Comparison of ENCODE assay signal across 14 cellular contexts in the genomic region with DNA sequence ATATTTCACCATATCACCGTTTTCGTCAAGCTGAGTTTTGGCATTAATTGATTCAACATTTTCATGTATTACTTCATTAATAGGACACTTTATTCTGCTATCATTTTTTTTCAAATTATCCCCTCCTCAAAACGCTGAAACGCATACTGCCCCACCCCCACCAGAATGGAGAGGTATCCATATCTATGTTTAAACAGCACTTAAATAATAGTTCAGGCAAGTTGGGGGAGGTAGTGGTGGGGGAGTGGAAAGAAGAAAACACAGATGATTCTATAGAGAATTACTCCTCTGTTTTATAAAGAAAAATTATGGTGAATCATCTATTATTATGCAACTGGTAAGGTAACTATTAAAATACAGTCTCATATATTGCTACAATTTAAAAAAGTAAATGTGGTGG.
DNase-seq lines count a peak whose midpoint lies in the region; ATAC-seq and TF ChIP-seq lines count a peak whose summit lies in the region.
"Had no signal": no experiment of that assay in that cellular context is flagged by ENCODE, and none has a peak within 500 bp of the region (broad histone marks: within the 10 kb centered on the region; RNA-seq: fewer than 3 reads in every experiment).

No MANE protein-coding gene starts in this region.

- peak overlapping the region; percentile 91 for H3K27ac ChIP-seq in SJSA1
- H3K27ac ChIP-seq in osteoblast (ENCODE audit: low read depth, low read length): no peak overlapping the region

- H3K27me3 ChIP-seq in SJSA1 (replicated peaks): no peaks in the 10 kb centered on the region
- no peaks in the 10 kb centered on the region for H3K27me3 ChIP-seq in osteoblast (ENCODE audit: insufficient read depth, low read length)

- ATAC-seq in GM21381 (IDR thresholded peaks at IDR 0.05; ENCODE audit: unreplicated experiment): no peak

- TF ChIP-seq CTCF in epithelial cell of esophagus (IDR thresholded peaks at IDR 0.05; ENCODE audit: insufficient read depth, low read depth, low read length, missing control alignments) (no peak), osteoblast (IDR thresholded peaks at IDR 0.05; ENCODE audit: extremely low read depth, low read depth, low read length) (no peak)

- H3K79me2 ChIP-seq in osteoblast (ENCODE audit: insufficient read depth, low read length): no peaks in the 10 kb centered on the region

- peak overlapping the region; percentile 28 for H3K4me2 ChIP-seq in osteoblast (ENCODE audit: insufficient read depth, low read length)

- no peaks in the 10 kb centered on the region for H4K20me1 ChIP-seq in osteoblast (ENCODE audit: insufficient read depth, low read length)

- peaks cover 36% of the 10 kb centered on the region for H3K4me1 ChIP-seq in SJSA1 (replicated peaks)
- H3K4me1 ChIP-seq in osteoblast (ENCODE audit: insufficient read depth, low read length): peaks cover 34% of the 10 kb centered on the region

- DNase-seq in ELR (ENCODE audit: low read depth) (peak; percentile 7), SJSA1 (ENCODE audit: low read depth in 1 of 2, low spot score in 2 of 2) (no peak), epithelial cell of esophagus (ENCODE audit: low read depth) (peak; percentile 5), osteoblast (ENCODE audit: insufficient read length, low spot score, missing footprints) (no peak), activated gamma-delta T cell treated with Interleukin-2 at 50 U/mL for 16 hours (no peak), SIG-M5 (lab: John Stamatoyannopoulos, UW) (no peak)
- DNase-seq: CD4-positive, CD25-positive, alpha-beta regulatory T cell; DMS79 treated with DMSO at 0.1 percent for 48 hours; GOT3; MV-4-11; NCI-H1417; NCI-H187 treated with DMSO at 0.1 percent for 48 hours; NCI-H774 had no signal

- H3K9me3 ChIP-seq in SJSA1 (replicated peaks) (no peaks in the 10 kb centered on the region), osteoblast (ENCODE audit: low read depth, low read length) (no peaks in the 10 kb centered on the region)

- H2AFZ ChIP-seq in osteoblast (ENCODE audit: low read length): no peak overlapping the region

- no peaks in the 10 kb centered on the region for H3K36me3 ChIP-seq in SJSA1
- H3K36me3 ChIP-seq in osteoblast (ENCODE audit: insufficient read depth, low read length): no peaks in the 10 kb centered on the region

- H3K4me3 ChIP-seq in SJSA1: no peak overlapping the region
- no peak overlapping the region for H3K4me3 ChIP-seq in epithelial cell of esophagus (ENCODE audit: low read length)
- H3K4me3 ChIP-seq in osteoblast (ENCODE audit: insufficient read depth, low read length): no peak overlapping the region

Comparison
In these comparisons a context has a peak if more than half of its experiments do, and no peak if none do; other contexts are left out.
1. DNase-seq: peak in ELR (single experiment) and epithelial cell of esophagus (single experiment); none in SJSA1 (0 of 2), osteoblast (single experiment), activated gamma-delta T cell treated with Interleukin-2 at 50 U/mL for 16 hours (single experiment) and SIG-M5 (single experiment).